In the genomic region with DNA sequence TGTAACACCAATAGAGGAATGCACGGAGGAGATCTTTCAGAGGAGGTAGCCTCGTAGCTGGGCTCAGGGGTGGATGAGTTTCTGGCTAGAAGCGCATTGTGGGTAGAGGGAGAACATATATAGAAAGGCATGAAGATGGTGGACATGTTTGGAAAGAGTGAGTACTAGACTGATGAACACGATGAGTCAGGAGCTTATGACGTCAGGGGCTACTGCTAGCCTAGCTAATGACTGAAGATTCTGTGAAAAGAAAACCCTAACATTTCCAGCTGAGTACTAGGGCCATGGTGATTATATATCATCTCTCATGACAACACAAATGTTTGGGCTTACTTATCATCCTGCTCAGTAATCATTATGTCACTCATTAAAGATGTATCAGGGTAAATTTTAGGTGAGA, we compare ENCODE assay signal across 12 cellular contexts. TPM values are rescaled to one million over a fixed set of nuclear protein-coding genes. Genes with fewer than 3 reads are reported as not detected.
DNase-seq lines count a peak whose midpoint lies in the region; TF ChIP-seq lines count a peak whose summit lies in the region.
"Had no signal": no experiment of that assay in that cellular context is flagged by ENCODE, and none has a peak within 500 bp of the region (broad histone marks: within the 10 kb centered on the region; RNA-seq: fewer than 3 reads in every experiment).

No MANE protein-coding gene starts in this region.

- H3K9me3 Mint-ChIP-seq in neural progenitor cell = peaks cover 10% of the 10 kb centered on the region

- peaks cover 13% of the 10 kb centered on the region; the same call in 1 of the 2 replicates for H3K4me1 ChIP-seq in GM23248 (ENCODE audit: insufficient read depth)
- no peaks in the 10 kb centered on the region for H3K4me1 ChIP-seq in left ventricle myocardium inferior
- H3K4me1 ChIP-seq in neural progenitor cell = no peaks in the 10 kb centered on the region
- H3K4me1 ChIP-seq: tibial artery had no signal

- no peaks in the 10 kb centered on the region for H4K20me1 ChIP-seq in GM23248 (ENCODE audit: insufficient read depth)
- H4K20me1 ChIP-seq in neural progenitor cell (ENCODE audit: low read depth) = no peaks in the 10 kb centered on the region

- H3K36me3 ChIP-seq in GM23248 (ENCODE audit: low read depth) (no peaks in the 10 kb centered on the region), left ventricle myocardium inferior (no peaks in the 10 kb centered on the region), neural progenitor cell (no peaks in the 10 kb centered on the region)
- H3K36me3 ChIP-seq: tibial artery had no signal

- TF ChIP-seq CTCF in left ventricle myocardium inferior (IDR thresholded peaks at IDR 0.05; ENCODE audit: borderline replicate concordance) (no peak), neural progenitor cell (IDR thresholded peaks at IDR 0.05) (no peak)

- intact Hi-C loops in left ventricle myocardium inferior (cut with micrococcal nuclease) = no loop called here

- H3F3A ChIP-seq in GM23248 (ENCODE audit: insufficient read depth) (peaks cover 17% of the 10 kb centered on the region), neural progenitor cell (ENCODE audit: low read depth) (no peaks in the 10 kb centered on the region)

- no peaks in the 10 kb centered on the region for H3K36me3 Mint-ChIP-seq in neural progenitor cell

- DNase-seq in GM23248 = peak; percentile 86
- peak; percentile 52 for DNase-seq in RKO (ENCODE audit: low spot score)
- peak; percentile 6 for DNase-seq in astrocyte of the hippocampus (ENCODE audit: low read depth, low spot score)
- peak; percentile 75 for DNase-seq in stimulated activated CD4-positive, alpha-beta T cell treated with anti-CD3 and anti-CD28 coated beads, Interleukin-1b, Interleukin-23, amount 100 ng/mL, for 48 hours
- no peak for DNase-seq in left ventricle myocardium inferior
- DNase-seq in central memory CD4-positive, alpha-beta T cell = no peak
- DNase-seq in UCSD-AML1 (lab: John Stamatoyannopoulos, UW; ENCODE audit: unreplicated experiment) = no peak
- DNase-seq in neural progenitor cell (ENCODE audit: low spot score) = no peak
- DNase-seq: tibial artery had no signal

- no peaks in the 10 kb centered on the region for H3K27me3 ChIP-seq in GM23248 (replicated peaks; ENCODE audit: insufficient read depth)
- peaks cover 50% of the 10 kb centered on the region for H3K27me3 ChIP-seq in left ventricle myocardium inferior (ENCODE audit: low read depth)
- no peaks in the 10 kb centered on the region for H3K27me3 ChIP-seq in neural progenitor cell
- H3K27me3 ChIP-seq: tibial artery had no signal

- H3K27ac Mint-ChIP-seq in neural progenitor cell = no peak overlapping the region

- H3K4me2 ChIP-seq in GM23248 (ENCODE audit: unreplicated experiment) (no peak overlapping the region), neural progenitor cell (no peak overlapping the region)
- H3K4me2 ChIP-seq: KMS-11 had no signal

- H3K9me3 ChIP-seq in GM23248 (ENCODE audit: low read depth) (no peaks in the 10 kb centered on the region), left ventricle myocardium inferior (replicated peaks) (no peaks in the 10 kb centered on the region), neural progenitor cell (ENCODE audit: low read depth) (no peaks in the 10 kb centered on the region)
- H3K9me3 ChIP-seq: tibial artery had no signal

- no peaks in the 10 kb centered on the region for H3K4me1 Mint-ChIP-seq in neural progenitor cell

- H3K4me3 Mint-ChIP-seq in neural progenitor cell = no peak overlapping the region

- 55 to 57% methylated on average over 5 of the region's 5 CpGs for WGBS in GM23248 (ENCODE audit: low coverage in 1 of 2, low lambda C conversion rate in 2 of 2, missing lambda C conversion rate in 2 of 2), 2 experiments

- H3K4me3 ChIP-seq in GM23248 = no peak overlapping the region
- no peak overlapping the region for H3K4me3 ChIP-seq in left ventricle myocardium inferior
- no peak overlapping the region for H3K4me3 ChIP-seq in neural progenitor cell
- H3K4me3 ChIP-seq: tibial artery had no signal

- H3K9ac ChIP-seq in GM23248 (no peak overlapping the region), neural progenitor cell (no peak overlapping the region)
- H3K9ac ChIP-seq: KMS-11 had no signal

- H3K79me2 ChIP-seq in GM23248 (ENCODE audit: insufficient read depth) = no peaks in the 10 kb centered on the region
- no peaks in the 10 kb centered on the region for H3K79me2 ChIP-seq in neural progenitor cell (ENCODE audit: low read depth)

- H3K27ac ChIP-seq in GM23248 (peak overlapping the region; percentile 42), left ventricle myocardium inferior (replicated peaks) (no peak overlapping the region), neural progenitor cell (no peak overlapping the region)
- H3K27ac ChIP-seq: KMS-11, tibial artery had no signal

- 0 out of 2 replicates have a peak, but pooled peaks cover 4% of the 10 kb centered on the region for H3K9me2 ChIP-seq in GM23248 (ENCODE audit: insufficient read depth)

- in situ Hi-C loops in GM23248 (cut with MboI) = no loop called here

- H3K27me3 Mint-ChIP-seq in neural progenitor cell (ENCODE audit: insufficient read depth, low read depth) = peaks cover 2% of the 10 kb centered on the region

- H2AFZ ChIP-seq in GM23248 = no peak overlapping the region
- H2AFZ ChIP-seq in neural progenitor cell (replicated peaks) = no peak overlapping the region

RNA-seq across cellular contexts. Expression of a gene that starts 22.4 kb away (rescaled TPM):
- 2.4 TPM in 1 of 2 replicates, not detected in the other for total RNA-seq in GM23248 (2014; rRNA removed; shearing (Covaris generic))
- 0.14 TPM in 1 of 2 replicates, not detected in the other for polyA plus RNA-seq in GM23248 (2016; fragmentation: Nextera tagmentation; extraction: Ambion mirVana)
- 0.33 TPM for total RNA-seq in left ventricle myocardium inferior
- total RNA-seq in neural progenitor cell (ENCODE audit: low replicate concordance) = not detected in 2 replicates
- total RNA-seq: skeletal muscle tissue had no signal

RNA-seq across cellular contexts. Expression of a gene that starts 37.3 kb away (rescaled TPM):
- not detected in 2 replicates for total RNA-seq in GM23248 (2014; rRNA removed; shearing (Covaris generic))
- not detected in 2 replicates for polyA plus RNA-seq in GM23248 (2016; fragmentation: Nextera tagmentation; extraction: Ambion mirVana)
- total RNA-seq in left ventricle myocardium inferior = not detected
- not detected in 2 replicates for total RNA-seq in neural progenitor cell (ENCODE audit: low replicate concordance)
- total RNA-seq: skeletal muscle tissue; T-helper 1 cell treated with Interleukin-12 subunit alpha and Interleukin-12 subunit beta and Interleukin-4 antibody, amounts not matched to agents 30 ng/mL and 1 ng/mL, for 36 hours had no signal

RNA-seq across cellular contexts. Expression of a gene that starts 46.0 kb away (rescaled TPM):
- not detected in 2 replicates for total RNA-seq in GM23248 (2014; rRNA removed; shearing (Covaris generic))
- polyA plus RNA-seq in GM23248 (2016; fragmentation: Nextera tagmentation; extraction: Ambion mirVana) = not detected in 2 replicates
- total RNA-seq in left ventricle myocardium inferior (not detected), neural progenitor cell (ENCODE audit: low replicate concordance) (not detected in 2 replicates)
- total RNA-seq: skeletal muscle tissue; T-helper 1 cell treated with Interleukin-12 subunit alpha and Interleukin-12 subunit beta and Interleukin-4 antibody, amounts not matched to agents 30 ng/mL and 1 ng/mL, for 36 hours had no signal

RNA-seq across cellular contexts. Expression of a gene that starts 52.4 kb away (rescaled TPM):
- not detected in 2 replicates for total RNA-seq in GM23248 (2014; rRNA removed; shearing (Covaris generic))
- not detected in 2 replicates for polyA plus RNA-seq in GM23248 (2016; fragmentation: Nextera tagmentation; extraction: Ambion mirVana)
- total RNA-seq in left ventricle myocardium inferior (not detected), neural progenitor cell (ENCODE audit: low replicate concordance) (not detected in 2 replicates)
- total RNA-seq: skeletal muscle tissue; T-helper 1 cell treated with Interleukin-12 subunit alpha and Interleukin-12 subunit beta and Interleukin-4 antibody, amounts not matched to agents 30 ng/mL and 1 ng/mL, for 36 hours had no signal

Comparison
In these comparisons a context has a peak if more than half of its experiments do, and no peak if none do; other contexts are left out.
1. DNase-seq: peak in GM23248 (single experiment), RKO (single experiment), astrocyte of the hippocampus (single experiment) and stimulated activated CD4-positive, alpha-beta T cell treated with anti-CD3 and anti-CD28 coated beads, Interleukin-1b, Interleukin-23, amount 100 ng/mL, for 48 hours (single experiment); none in left ventricle myocardium inferior (single experiment), central memory CD4-positive, alpha-beta T cell (single experiment), UCSD-AML1 (single experiment) and neural progenitor cell (single experiment).